In the genomic region with DNA sequence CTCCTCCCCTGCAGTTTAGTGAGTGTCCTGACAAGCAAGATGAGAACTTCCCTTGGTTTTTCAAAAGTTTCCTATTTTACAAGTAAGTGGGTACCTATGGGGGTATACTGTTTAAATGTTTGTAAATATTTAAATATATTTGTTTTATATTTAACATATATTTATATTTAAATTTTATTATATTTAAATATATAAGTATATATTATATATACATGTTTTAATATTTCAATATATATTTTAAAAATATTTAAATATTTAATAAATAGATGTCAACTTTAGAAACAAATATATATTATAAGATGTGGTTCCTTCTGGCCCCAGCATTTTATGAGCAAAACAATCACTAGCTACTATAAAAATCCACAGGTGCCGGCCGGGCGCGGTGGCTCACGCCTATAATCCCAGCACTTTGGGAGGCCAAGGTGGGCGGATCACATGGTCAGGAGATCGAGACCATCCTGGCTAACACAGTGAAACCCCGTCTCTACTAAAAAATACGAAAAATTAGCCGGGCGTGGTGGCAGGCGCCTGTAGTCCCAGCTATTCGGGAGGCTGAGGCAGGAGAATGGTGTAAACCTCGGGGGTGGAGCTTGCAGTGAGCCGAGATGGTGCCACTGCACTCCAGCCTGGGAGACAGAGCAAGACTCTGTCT, we compare ENCODE assay signal across 1 cellular context.
TF ChIP-seq lines count a peak whose summit lies in the region.

No MANE protein-coding gene starts in this region.

TF ChIP-seq in K562, 482 proteins besides CTCF, POLR2A, EP300 and RAD21:
- TF ChIP-seq EGR1 (conservative IDR thresholded peaks at IDR 0.05), result 0 out of 2 replicates have a peak, but pooled peaks have one; percentile 9
